In genomic region chr14:77424862-77425261, GRCh38 we compare ENCODE assay signal across 30 cellular contexts. TPM values are rescaled to one million over a fixed set of nuclear protein-coding genes. Genes with fewer than 3 reads are reported as not detected.
"Had no signal": no experiment of that assay in that cellular context is flagged by ENCODE, and none has a peak within 500 bp of the region (broad histone marks: within the 10 kb centered on the region; RNA-seq: fewer than 3 reads in every experiment).

No MANE protein-coding gene starts in this region.

- H3K4me2 ChIP-seq: smooth muscle cell had no signal

- H3K36me3 ChIP-seq: ovary had no signal

- H3K9me3 ChIP-seq: ovary, right lobe of liver, testis, thyroid gland, transverse colon, vagina had no signal

- H3K4me3 Mint-ChIP-seq: immature natural killer cell; naive thymus-derived CD8-positive, alpha-beta T cell; nephron; neural crest cell; stimulated activated memory B cell treated with anti-CD40 and anti-IgM and Interleukin-4, amounts not matched to agents 10 μg/mL and 1 μg/mL and 100 μg/mL, for 72 hours; stimulated activated naive CD8-positive, alpha-beta T cell treated with anti-CD3 and anti-CD28 coated beads, Interleukin-15, amount 100 ng/mL, for 72 hours had no signal

- H3K27me3 Mint-ChIP-seq: naive thymus-derived CD8-positive, alpha-beta T cell; progenitor cell of endocrine pancreas; stimulated activated memory B cell treated with anti-CD40 and anti-IgM and Interleukin-4, amounts not matched to agents 10 μg/mL and 1 μg/mL and 100 μg/mL, for 72 hours; stimulated activated naive CD8-positive, alpha-beta T cell treated with anti-CD3 and anti-CD28 coated beads, Interleukin-15, amount 100 ng/mL, for 72 hours had no signal

- H3K27ac Mint-ChIP-seq: immature natural killer cell; naive thymus-derived CD8-positive, alpha-beta T cell; nephron; progenitor cell of endocrine pancreas; stimulated activated memory B cell treated with anti-CD40 and anti-IgM and Interleukin-4, amounts not matched to agents 10 μg/mL and 1 μg/mL and 100 μg/mL, for 72 hours; stimulated activated naive CD8-positive, alpha-beta T cell treated with anti-CD3 and anti-CD28 coated beads, Interleukin-15, amount 100 ng/mL, for 72 hours had no signal

- H3K27ac ChIP-seq: left lung, lower lobe of right lung, ovary, right atrium auricular region, right lobe of liver, testis, thyroid gland, transverse colon, upper lobe of left lung, vagina had no signal

- H3K4me1 Mint-ChIP-seq: immature natural killer cell; naive thymus-derived CD8-positive, alpha-beta T cell; nephron; neural crest cell; stimulated activated memory B cell treated with anti-CD40 and anti-IgM and Interleukin-4, amounts not matched to agents 10 μg/mL and 1 μg/mL and 100 μg/mL, for 72 hours; stimulated activated naive CD8-positive, alpha-beta T cell treated with anti-CD3 and anti-CD28 coated beads, Interleukin-15, amount 100 ng/mL, for 72 hours had no signal

- H3K27me3 ChIP-seq: left lung, ovary, right atrium auricular region, right lobe of liver, testis, thyroid gland, transverse colon, upper lobe of left lung, vagina had no signal

- H3K4me3 ChIP-seq: left lung, lower lobe of right lung, ovary, right atrium auricular region, right lobe of liver, smooth muscle cell, testis, thyroid gland, transverse colon, upper lobe of left lung, vagina had no signal

- DNase-seq: immature natural killer cell; kidney; left colon; left lung; lower lobe of right lung; mammary epithelial cell; mesenchymal stem cell; naive thymus-derived CD8-positive, alpha-beta T cell; nucleus accumbens; ovary; right lobe of liver; stimulated activated CD4-positive, alpha-beta T cell treated with anti-CD3 and anti-CD28 coated beads, Interleukin-1b, Interleukin-23, amount 100 ng/mL, for 48 hours; stimulated activated CD4-positive, alpha-beta T cell treated with anti-CD3 and anti-CD28 coated beads, Interleukin-2, amount 100 ng/mL, for 48 hours; stimulated activated CD4-positive, alpha-beta T cell treated with anti-CD3 and anti-CD28 coated beads, Interleukin-4, amount 100 ng/mL, for 4 hours; stimulated activated CD8-positive, alpha-beta memory T cell treated with anti-CD3 and anti-CD28 coated beads, Interleukin-4, amount 100 ng/mL, for 48 hours; stimulated activated naive CD4-positive, alpha-beta T cell treated with Interleukin-2 at 50 U/mL for 16 hours; stimulated activated naive CD8-positive, alpha-beta T cell treated with anti-CD3 and anti-CD28 coated beads, Interleukin-15, amount 100 ng/mL, for 72 hours; substantia nigra; testis; thyroid gland; transverse colon; upper lobe of left lung had no signal

- H3K4me1 ChIP-seq: left lung, lower lobe of right lung, right atrium auricular region, right lobe of liver, testis, thyroid gland, transverse colon, upper lobe of left lung, vagina had no signal

- ATAC-seq: left colon; left lung; lower lobe of right lung; naive thymus-derived CD8-positive, alpha-beta T cell; right lobe of liver; stimulated activated memory B cell treated with anti-CD40 and anti-IgM and Interleukin-4, amounts not matched to agents 10 μg/mL and 1 μg/mL and 100 μg/mL, for 72 hours; stimulated activated naive CD8-positive, alpha-beta T cell treated with anti-CD3 and anti-CD28 coated beads, Interleukin-15, amount 100 ng/mL, for 72 hours had no signal

RNA-seq across cellular contexts. Expression of gene NOXRED1, which starts 1.5 kb away (rescaled TPM):
- total RNA-seq: right atrium auricular region, vagina had no signal

RNA-seq across cellular contexts. Expression of gene SAMD15, which starts 47.7 kb away (rescaled TPM):
- total RNA-seq: skeletal muscle tissue, vagina had no signal
